ENCODE assay signal across 9 cellular contexts in the genomic region with DNA sequence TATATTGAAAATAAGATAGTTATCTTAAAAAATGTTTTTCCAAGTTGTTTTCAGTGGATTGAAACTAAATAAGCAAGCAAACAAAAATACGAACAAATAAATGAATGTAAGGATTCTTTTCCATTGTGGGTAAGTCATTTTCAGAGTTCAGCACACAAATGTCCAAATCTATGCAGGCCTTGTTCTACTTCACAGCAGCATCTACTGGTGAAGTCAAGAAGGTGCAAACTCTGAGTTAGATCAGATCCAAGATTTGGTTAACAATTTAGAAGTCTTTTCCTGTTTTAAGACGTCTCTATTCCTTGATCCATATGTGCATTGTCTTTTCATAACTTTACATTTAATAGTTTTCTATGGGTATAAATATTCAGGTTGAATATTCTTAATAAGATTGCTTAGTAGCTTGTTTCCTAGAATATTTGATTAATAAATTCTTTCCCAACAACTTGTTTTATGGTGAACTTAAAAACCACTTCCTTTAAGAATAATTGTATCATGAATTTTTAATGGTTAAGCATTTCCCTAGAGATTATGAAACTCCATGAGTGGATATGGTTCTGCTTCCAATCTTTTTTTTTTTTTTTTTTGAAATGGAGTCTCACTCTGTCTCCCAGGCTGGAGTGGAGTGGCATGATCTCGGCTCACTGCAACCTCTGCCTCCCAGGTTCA. TPM values are rescaled to one million over a fixed set of nuclear protein-coding genes. Genes with fewer than 3 reads are reported as not detected.
DNase-seq lines count a peak whose midpoint lies in the region; ATAC-seq, FAIRE-seq and TF ChIP-seq lines count a peak whose summit lies in the region.
"Had no signal": no experiment of that assay in that cellular context is flagged by ENCODE, and none has a peak within 500 bp of the region (broad histone marks: within the 10 kb centered on the region; RNA-seq: fewer than 3 reads in every experiment).

No MANE protein-coding gene starts in this region.

- no peaks in the 10 kb centered on the region for H3K27me3 ChIP-seq in cardiac muscle cell
- H3K27me3 ChIP-seq in upper lobe of right lung: no peaks in the 10 kb centered on the region

- H3K4me1 ChIP-seq in cardiac muscle cell (ENCODE audit: low read depth) (no peaks in the 10 kb centered on the region), upper lobe of right lung (peaks cover 15% of the 10 kb centered on the region)

- H3K27ac ChIP-seq in cardiac muscle cell: no peak overlapping the region
- no peak overlapping the region for H3K27ac ChIP-seq in upper lobe of right lung

- FAIRE-seq in RCC 7860 (lab: Jason Lieb, UNC): peak; percentile 55

- peak in 1 of 2 donors; percentile 76 for DNase-seq in cardiac muscle cell (ENCODE audit: low read depth in 1 of 2, low spot score in 1 of 2)
- DNase-seq in cardiac septum (ENCODE audit: low spot score): no peak
- peak; percentile 42 for DNase-seq in RCC 7860 (ENCODE audit: low spot score)
- peak; percentile 84 for DNase-seq in fibroblast of peridontal ligament (ENCODE audit: extremely low read depth)
- no peak for DNase-seq in upper lobe of right lung
- no peak for DNase-seq in DMS79 (lab: John Stamatoyannopoulos, UW)
- DNase-seq in stimulated activated CD8-positive, alpha-beta memory T cell treated with anti-CD3 and anti-CD28 coated beads, Interleukin-4, amount 100 ng/mL, for 48 hours: no peak
- DNase-seq in GDM1 (lab: John Stamatoyannopoulos, UW): no peak

- peak; percentile 51 for ATAC-seq in upper lobe of right lung

- intact Hi-C loops in cardiac septum (cut with DNase I) (no loop called here), upper lobe of right lung (cut with DNase I) (no loop called here)

- TF ChIP-seq CTCF in cardiac muscle cell (IDR thresholded peaks at IDR 0.05; ENCODE audit: low read depth, low read length) (peak; percentile 75), upper lobe of right lung (IDR thresholded peaks at IDR 0.05) (peak; percentile 50)

- no peaks in the 10 kb centered on the region for H3K9me3 ChIP-seq in cardiac muscle cell (ENCODE audit: low read depth)
- H3K9me3 ChIP-seq in upper lobe of right lung: no peaks in the 10 kb centered on the region

- H3K4me3 ChIP-seq in cardiac muscle cell (no peak overlapping the region), upper lobe of right lung (no peak overlapping the region)

- H3K36me3 ChIP-seq in cardiac muscle cell: no peaks in the 10 kb centered on the region
- no peaks in the 10 kb centered on the region for H3K36me3 ChIP-seq in upper lobe of right lung

RNA-seq across cellular contexts. Expression of a gene that starts 10.5 kb away (rescaled TPM):
- total RNA-seq in cardiac muscle cell (1.3 and 1.7 TPM in 2 replicates), cardiac septum (2.2 TPM), upper lobe of right lung (7.2 TPM)
- polyA plus RNA-seq in cardiac muscle cell: 0.71 and 1.6 TPM in 2 replicates
- polyA plus RNA-seq: IgD-negative memory B cell had no signal

RNA-seq across cellular contexts. Expression of a gene that starts 56.1 kb away (rescaled TPM):
- total RNA-seq in cardiac muscle cell (1.1 and 2.5 TPM in 2 replicates), cardiac septum (0.78 TPM), upper lobe of right lung (139 TPM)
- polyA plus RNA-seq in cardiac muscle cell: 0.32 and 1.7 TPM in 2 replicates
- polyA plus RNA-seq: IgD-negative memory B cell had no signal

Comparison
In these comparisons a context has a peak if more than half of its experiments do, and no peak if none do; other contexts are left out.
1. DNase-seq: peak in RCC 7860 (single experiment) and fibroblast of peridontal ligament (single experiment); none in cardiac septum (single experiment), upper lobe of right lung (single experiment), DMS79 (single experiment), stimulated activated CD8-positive, alpha-beta memory T cell treated with anti-CD3 and anti-CD28 coated beads, Interleukin-4, amount 100 ng/mL, for 48 hours (single experiment) and GDM1 (single experiment).
2. RNA of a gene that starts 56.1 kb away (total RNA-seq): 139 TPM in upper lobe of right lung (single experiment); 1.1 to 2.5 TPM in cardiac muscle cell and 0.78 TPM in cardiac septum (single experiment); every median in the first group is over 10 times any median in the second.